ENCODE assay signal across 14 cellular contexts in genomic region chr17:15384142-15384803, GRCh38. TPM values are rescaled to one million over a fixed set of nuclear protein-coding genes. Genes with fewer than 3 reads are reported as not detected.
DNase-seq lines count a peak whose midpoint lies in the region; ATAC-seq lines count a peak whose summit lies in the region.
"Had no signal": no experiment of that assay in that cellular context is flagged by ENCODE, and none has a peak within 500 bp of the region (broad histone marks: within the 10 kb centered on the region; RNA-seq: fewer than 3 reads in every experiment).

No MANE protein-coding gene starts in this region.

- peak overlapping the region; percentile 40 for H2BK5ac ChIP-seq in trophoblast cell (ENCODE audit: low read depth, low read length, poor library complexity)

- H3K4me3 Mint-ChIP-seq in stimulated activated naive CD8-positive, alpha-beta T cell treated with anti-CD3 and anti-CD28 coated beads, Interleukin-15, amount 100 ng/mL, for 72 hours: no peak overlapping the region
- H3K4me3 Mint-ChIP-seq: activated B cell treated with CpG ODN at 0.5 μM for 24 hours; activated naive CD8-positive, alpha-beta T cell had no signal

- H3K4me3 ChIP-seq in adipocyte (ENCODE audit: low read length) (peak overlapping the region; percentile 79), trophoblast cell (ENCODE audit: low read depth, low read length) (no peak overlapping the region)
- H3K4me3 ChIP-seq: BLaER1 treated with 17β-estradiol and CSF1 and Interleukin-3, amounts not matched to agents 10 nM and 100 nM had no signal

- H3K36me3 ChIP-seq in adipocyte (ENCODE audit: control insufficient read depth, insufficient read depth, low read length, severe bottlenecking) (no peaks in the 10 kb centered on the region), trophoblast cell (ENCODE audit: control insufficient read depth in 1 of 2, insufficient read depth in 2 of 2, low read length in 2 of 2) (no peaks in the 10 kb centered on the region)
- H3K36me3 ChIP-seq: BLaER1 treated with 17β-estradiol and CSF1 and Interleukin-3, amounts not matched to agents 10 nM and 100 nM had no signal

- peak overlapping the region; percentile 70 for H3K14ac ChIP-seq in trophoblast cell (ENCODE audit: low read length)

- peak overlapping the region; percentile 96 for H2BK12ac ChIP-seq in trophoblast cell (ENCODE audit: low read length)

- H3K27me3 ChIP-seq in adipocyte (replicated peaks; ENCODE audit: control insufficient read depth, insufficient read depth, low read length) (no peaks in the 10 kb centered on the region), trophoblast cell (ENCODE audit: insufficient read depth, low read length) (no peaks in the 10 kb centered on the region)
- H3K27me3 ChIP-seq: BLaER1 treated with 17β-estradiol and CSF1 and Interleukin-3, amounts not matched to agents 10 nM and 100 nM had no signal

- peaks cover 15% of the 10 kb centered on the region for H3K4me1 ChIP-seq in adipocyte (ENCODE audit: control insufficient read depth, insufficient read depth, low read length)
- H3K4me1 ChIP-seq in trophoblast cell (ENCODE audit: control insufficient read depth in 1 of 2, insufficient read depth in 2 of 2, low read length in 2 of 2): peaks cover 6 to 8% of the 10 kb centered on the region in 2 experiments

- peaks cover 4% of the 10 kb centered on the region for H3K79me1 ChIP-seq in trophoblast cell (ENCODE audit: low read length)

- ATAC-seq in left cardiac atrium: peak; percentile 87 to 88
- ATAC-seq in GM21390 (IDR thresholded peaks at IDR 0.05; ENCODE audit: unreplicated experiment): no peak
- ATAC-seq in stimulated activated naive CD8-positive, alpha-beta T cell treated with anti-CD3 and anti-CD28 coated beads, Interleukin-15, amount 100 ng/mL, for 72 hours: no peak
- ATAC-seq in GM19324 (IDR thresholded peaks at IDR 0.05; ENCODE audit: low FRiP score, unreplicated experiment): no peak
- ATAC-seq: stimulated activated naive CD8-positive, alpha-beta T cell treated with anti-CD3 and anti-CD28 coated beads, Interleukin-15, Interleukin-2, amounts not matched to agents 100 U/mL and 50 U/mL, for 24 hours had no signal

- DNase-seq in AG08396 (ENCODE audit: low spot score) (peak; percentile 15), adipocyte (ENCODE audit: low read depth) (peak; percentile 35), left cardiac atrium (peak; percentile 77), trophoblast cell (no peak), NCI-H2107 treated with DMSO at 0.1 percent for 48 hours (lab: John Stamatoyannopoulos, UW; ENCODE audit: unreplicated experiment) (no peak)
- no peak for DNase-seq in stimulated activated naive CD8-positive, alpha-beta T cell treated with anti-CD3 and anti-CD28 coated beads, Interleukin-15, amount 100 ng/mL, for 72 hours
- DNase-seq: activated B cell treated with CpG ODN at 0.5 μM for 24 hours; NCI-H748 treated with DMSO at 0.1 percent for 48 hours; stimulated activated naive CD8-positive, alpha-beta T cell treated with anti-CD3 and anti-CD28 coated beads, Interleukin-15, Interleukin-2, amounts not matched to agents 100 U/mL and 50 U/mL, for 24 hours had no signal

- peak overlapping the region; percentile 53 for H3K18ac ChIP-seq in trophoblast cell (ENCODE audit: low read length)

- no peak overlapping the region for H2AFZ ChIP-seq in trophoblast cell (ENCODE audit: insufficient read depth, low read length, poor library complexity)

- H3K4ac ChIP-seq in trophoblast cell (ENCODE audit: low read depth, low read length): no peak overlapping the region

- peak overlapping the region; percentile 73 for H4K8ac ChIP-seq in trophoblast cell (ENCODE audit: low read depth, low read length)

- peak overlapping the region; percentile 80 for H2BK120ac ChIP-seq in trophoblast cell (ENCODE audit: insufficient read depth, low read length, poor library complexity)

- peak overlapping the region; percentile 87 for H3K9ac ChIP-seq in adipocyte (ENCODE audit: low read length)
- no peak overlapping the region for H3K9ac ChIP-seq in trophoblast cell (ENCODE audit: low read length)
- H3K9ac ChIP-seq: BLaER1 treated with 17β-estradiol and CSF1 and Interleukin-3, amounts not matched to agents 10 nM and 100 nM had no signal

- H2AK5ac ChIP-seq in trophoblast cell (ENCODE audit: low read length): peak overlapping the region; percentile 91

- H3K4me2 ChIP-seq in trophoblast cell (ENCODE audit: low read length): no peak overlapping the region

- intact Hi-C loops in left cardiac atrium (cut with DNase I): no loop called here

- H4K12ac ChIP-seq in trophoblast cell (ENCODE audit: low read depth, low read length): peak overlapping the region; percentile 62

- H3K27ac Mint-ChIP-seq in stimulated activated naive CD8-positive, alpha-beta T cell treated with anti-CD3 and anti-CD28 coated beads, Interleukin-15, amount 100 ng/mL, for 72 hours: no peak overlapping the region
- H3K27ac Mint-ChIP-seq: activated B cell treated with CpG ODN at 0.5 μM for 24 hours; activated naive CD8-positive, alpha-beta T cell; progenitor cell of endocrine pancreas had no signal

- peaks cover 16% of the 10 kb centered on the region for H3K27me3 Mint-ChIP-seq in stimulated activated naive CD8-positive, alpha-beta T cell treated with anti-CD3 and anti-CD28 coated beads, Interleukin-15, amount 100 ng/mL, for 72 hours
- H3K27me3 Mint-ChIP-seq: progenitor cell of endocrine pancreas had no signal

- H3K23ac ChIP-seq in trophoblast cell (ENCODE audit: low read length): no peak overlapping the region

- peak overlapping the region; percentile 6 for H3K27ac ChIP-seq in trophoblast cell (ENCODE audit: low read depth, low read length)
- H3K27ac ChIP-seq: BLaER1 treated with 17β-estradiol and CSF1 and Interleukin-3, amounts not matched to agents 10 nM and 100 nM had no signal

- H3K4me1 Mint-ChIP-seq in stimulated activated naive CD8-positive, alpha-beta T cell treated with anti-CD3 and anti-CD28 coated beads, Interleukin-15, amount 100 ng/mL, for 72 hours: no peaks in the 10 kb centered on the region
- H3K4me1 Mint-ChIP-seq: activated B cell treated with CpG ODN at 0.5 μM for 24 hours had no signal

- H3K9me3 ChIP-seq in adipocyte (ENCODE audit: control insufficient read depth, low read length) (peaks cover 4% of the 10 kb centered on the region), trophoblast cell (ENCODE audit: insufficient read depth, low read depth, low read length) (no peaks in the 10 kb centered on the region)

- H3K79me2 ChIP-seq in trophoblast cell (ENCODE audit: control insufficient read depth, insufficient read depth, low read length, poor library complexity): no peaks in the 10 kb centered on the region

- no peaks in the 10 kb centered on the region for H3K9me3 Mint-ChIP-seq in stimulated activated naive CD8-positive, alpha-beta T cell treated with anti-CD3 and anti-CD28 coated beads, Interleukin-15, amount 100 ng/mL, for 72 hours
- H3K9me3 Mint-ChIP-seq: activated B cell treated with CpG ODN at 0.5 μM for 24 hours had no signal

- no CpG with 5 or more reads among the region's 10 CpGs for WGBS in trophoblast cell (ENCODE audit: extremely low coverage, insufficient coverage, insufficient read length)

- H4K91ac ChIP-seq in trophoblast cell (ENCODE audit: low read depth, low read length): no peak overlapping the region

RNA-seq across cellular contexts. Expression of gene TEKT3, which starts 42.9 kb away (rescaled TPM):
- total RNA-seq in left cardiac atrium: under 1 TPM; 0.76 to 0.80 TPM
- polyA plus RNA-seq in trophoblast cell (2013): 0.90 and 1.5 TPM in 2 replicates
- total RNA-seq: activated B cell treated with CpG ODN at 0.5 μM for 24 hours had no signal

Comparison
In these comparisons a context has a peak if more than half of its experiments do, and no peak if none do; other contexts are left out.
1. DNase-seq: peak in AG08396 (single experiment), adipocyte (single experiment) and left cardiac atrium (single experiment); none in trophoblast cell (0 of 2), stimulated activated naive CD8-positive, alpha-beta T cell treated with anti-CD3 and anti-CD28 coated beads, Interleukin-15, amount 100 ng/mL, for 72 hours (0 of 2) and NCI-H2107 treated with DMSO at 0.1 percent for 48 hours (single experiment).
2. ATAC-seq: peak in left cardiac atrium (2 of 2); none in GM21390 (single experiment), stimulated activated naive CD8-positive, alpha-beta T cell treated with anti-CD3 and anti-CD28 coated beads, Interleukin-15, amount 100 ng/mL, for 72 hours (single experiment) and GM19324 (single experiment).